Comparison of ENCODE assay signal across 8 cellular contexts in genomic region chr17:18257747-18258355, GRCh38. TPM values are rescaled to one million over a fixed set of nuclear protein-coding genes. Genes with fewer than 3 reads are reported as not detected.
DNase-seq lines count a peak whose midpoint lies in the region; ATAC-seq, FAIRE-seq and TF ChIP-seq lines count a peak whose summit lies in the region.

No MANE protein-coding gene starts in this region.

- H3K4me2 ChIP-seq in A549, result peak overlapping the region; percentile 94

- no peak for FAIRE-seq in A549 (lab: Jason Lieb, UNC)

- peak overlapping the region; percentile 61 for H3K9ac ChIP-seq in iPS-15b (ENCODE audit: low read depth, low read length)

- no peak for TF ChIP-seq RAD21 in A549 (conservative IDR thresholded peaks at IDR 0.05 in 1 of 2, IDR thresholded peaks at IDR 0.05 in 1 of 2)

- peaks cover 31% of the 10 kb centered on the region for H3K4me1 ChIP-seq in A549
- peaks cover 4% of the 10 kb centered on the region for H3K4me1 ChIP-seq in iPS-15b (ENCODE audit: control insufficient read depth, insufficient read depth, low read length)
- peaks cover 0 to 51% (median 41%) of the 10 kb centered on the region in 4 donors for H3K4me1 ChIP-seq in sigmoid colon

- CTCF ChIA-PET in A549 (lab: Yijun Ruan, JAX), result interaction anchor here (1.7 to 2.9 kb wide), 3 partner anchors 10 to 22 kb away, joined by 3 to 34 read pairs (median 5); no protein-coding TSS in a partner anchor

- POLR2A ChIA-PET in A549 (lab: Yijun Ruan, JAX), result no interaction called here

- no peaks in the 10 kb centered on the region for H3K27me3 Mint-ChIP-seq in T-helper 2 cell treated with Interferon-gamma antibody and Interleukin-4, amounts not matched to agents 5 μg/mL and 100 μg/mL, for 36 hours (ENCODE audit: low read depth)

- H3K27ac Mint-ChIP-seq in T-helper 2 cell treated with Interferon-gamma antibody and Interleukin-4, amounts not matched to agents 5 μg/mL and 100 μg/mL, for 36 hours, result peak overlapping the region; percentile 90

- 2% methylated on average over 16 of the region's 22 CpGs for WGBS in A549 (ENCODE audit: missing lambda C conversion rate)
- WGBS in sigmoid colon, 2 donors, result 1% methylated on average over 22 of the region's 22 CpGs

- intact Hi-C loops in sigmoid colon (cut with DNase I), result loop anchor here (5.0 kb wide), 1 partner anchor 76 kb away; the partner anchor contains the start of gene ALKBH5

- peak overlapping the region; percentile 99 for H3K4me3 Mint-ChIP-seq in T-helper 2 cell treated with Interferon-gamma antibody and Interleukin-4, amounts not matched to agents 5 μg/mL and 100 μg/mL, for 36 hours

- H3K4me1 Mint-ChIP-seq in T-helper 2 cell treated with Interferon-gamma antibody and Interleukin-4, amounts not matched to agents 5 μg/mL and 100 μg/mL, for 36 hours (ENCODE audit: low read depth), result peaks cover 22% of the 10 kb centered on the region

- H3K27ac ChIP-seq in A549, result peak overlapping the region; percentile 91 to 97
- peak overlapping the region; percentile 73 for H3K27ac ChIP-seq in brain microvascular endothelial cell
- peak overlapping the region; percentile 93 to 98 (median 96) for H3K27ac ChIP-seq in sigmoid colon

- H3K9me3 ChIP-seq in A549 (no peaks in the 10 kb centered on the region), iPS-15b (ENCODE audit: control insufficient read depth, insufficient read depth, low read length) (no peaks in the 10 kb centered on the region), sigmoid colon (no peaks in the 10 kb centered on the region)

- H3K36me3 Mint-ChIP-seq in T-helper 2 cell treated with Interferon-gamma antibody and Interleukin-4, amounts not matched to agents 5 μg/mL and 100 μg/mL, for 36 hours (ENCODE audit: low read depth), result peaks cover 28% of the 10 kb centered on the region

- no peak for TF ChIP-seq EP300 in A549 (IDR thresholded peaks at IDR 0.05)
- no peak for TF ChIP-seq EP300 in sigmoid colon (IDR thresholded peaks at IDR 0.05)

- ATAC-seq in A549 (peak; percentile 64 to 83), GM18511 (IDR thresholded peaks at IDR 0.05; ENCODE audit: unreplicated experiment) (peak; percentile 36), GM18520 (IDR thresholded peaks at IDR 0.05; ENCODE audit: unreplicated experiment) (no peak)

- H3K36me3 ChIP-seq in brain microvascular endothelial cell (replicated peaks) (peaks cover 36% of the 10 kb centered on the region), iPS-15b (ENCODE audit: control insufficient read depth, insufficient read depth, low read length) (peaks cover 33% of the 10 kb centered on the region), sigmoid colon (peaks cover 8 to 40% (median 35%) of the 10 kb centered on the region in 4 donors)

- DNase-seq in A549 (ENCODE audit: low read depth in 1 of 2, low spot score in 1 of 2) (peak; percentile 87 to 92), brain microvascular endothelial cell (peak; percentile 49), sigmoid colon (peak; percentile 88)
- no peak for DNase-seq in Jurkat, Clone E6-1 (ENCODE audit: low read depth, low spot score)
- DNase-seq in T-helper 2 cell treated with Interferon-gamma antibody and Interleukin-4, amounts not matched to agents 5 μg/mL and 100 μg/mL, for 36 hours (ENCODE audit: low spot score), result peak; percentile 70

- TF ChIP-seq CTCF in A549 (IDR thresholded peaks at IDR 0.05) (no peak), brain microvascular endothelial cell (IDR thresholded peaks at IDR 0.05; ENCODE audit: low read depth, low read length, missing control alignments) (no peak), sigmoid colon (IDR thresholded peaks at IDR 0.05) (no peak)

- TF ChIP-seq POLR2A in A549 (IDR thresholded peaks at IDR 0.05; ENCODE audit: low read length), result no peak; the same call in none of the 2 replicates
- TF ChIP-seq POLR2A in sigmoid colon (IDR thresholded peaks at IDR 0.05), result peak in 1 of 2 donors; percentile 16

- in situ Hi-C loops in brain microvascular endothelial cell (cut with HindIII; ENCODE audit: low pct_ligation_motif_present, low sequenced_read_pairs), result no loop called here

- peak overlapping the region; percentile 66 for H3K4me3 ChIP-seq in A549
- H3K4me3 ChIP-seq in Jurkat, Clone E6-1 (ENCODE audit: low read length), result peak overlapping the region; percentile 82
- H3K4me3 ChIP-seq in brain microvascular endothelial cell (ENCODE audit: low read depth, low read length), result peak overlapping the region; percentile 78
- peak overlapping the region; percentile 80 for H3K4me3 ChIP-seq in iPS-15b (ENCODE audit: low read depth, low read length)
- peak overlapping the region; percentile 92 to 100 (median 94) for H3K4me3 ChIP-seq in sigmoid colon

- H3K27me3 ChIP-seq in brain microvascular endothelial cell (replicated peaks) (no peaks in the 10 kb centered on the region), iPS-15b (ENCODE audit: control insufficient read depth, insufficient read depth, low read length) (no peaks in the 10 kb centered on the region), sigmoid colon (no peaks in the 10 kb centered on the region)

- no peaks in the 10 kb centered on the region for H3K9me3 Mint-ChIP-seq in T-helper 2 cell treated with Interferon-gamma antibody and Interleukin-4, amounts not matched to agents 5 μg/mL and 100 μg/mL, for 36 hours

TF ChIP-seq in A549, 52 proteins besides CTCF, POLR2A, EP300 and RAD21:
- TF ChIP-seq SMC3 (IDR thresholded peaks at IDR 0.05), result no peak
- 0 out of 2 replicates have a peak, but pooled peaks have one; percentile 47 for TF ChIP-seq MYC (IDR thresholded peaks at IDR 0.05; ENCODE audit: borderline replicate concordance, low read length)
- no peak for TF ChIP-seq EHF (CRISPR knock-in tag; IDR thresholded peaks at IDR 0.05)
- peak; percentile 38 for TF ChIP-seq MAFK (IDR thresholded peaks at IDR 0.05; ENCODE audit: partially characterized antibody)
- no peak for TF ChIP-seq FOSL2 (IDR thresholded peaks at IDR 0.05)
- TF ChIP-seq FOSL2 (CRISPR knock-in tag; IDR thresholded peaks at IDR 0.05), result peak; percentile 51
- 0 out of 2 replicates have a peak, but pooled peaks have one; percentile 41 for TF ChIP-seq POLR2AphosphoS2 (conservative IDR thresholded peaks at IDR 0.05; ENCODE audit: low read length)
- 0 out of 2 replicates have a peak, but pooled peaks have one; percentile 51 for TF ChIP-seq MAZ (IDR thresholded peaks at IDR 0.05; ENCODE audit: borderline replicate concordance, low read depth, low read length)

RNA-seq across cellular contexts. Expression of gene FLII, which starts 0.7 kb away (rescaled TPM):
- polyA plus RNA-seq in A549 (2011; rRNA removed) (280 and 299 TPM in 2 replicates), A549 (2017; fragmentation: RNase III; extraction: RNeasy Plus Mini Kit Qiagen cat#74134 plus additional on column Dnase treatment) (222 to 265 TPM (median 253 TPM) in 3 replicates), sigmoid colon (100 to 1,000 TPM; 115 to 208 (median 136) TPM)
- polyA plus RNA-seq in A549 (2012; cell fraction: cytosol; rRNA removed), result 403 and 473 TPM in 2 replicates
- 1,130 and 1,454 TPM in 2 replicates for polyA plus RNA-seq in A549 (2012; cell fraction: nucleus; rRNA removed)
- polyA minus RNA-seq in A549 (2011; rRNA and poly(A)+ RNA removed), result 463 and 500 TPM in 2 replicates
- polyA plus RNA-seq in Jurkat, Clone E6-1 (2012; ENCODE audit: insufficient read depth, insufficient read length), result 226 TPM
- total RNA-seq in sigmoid colon, result 100 to 1,000 TPM; 222 to 422 (median 236) TPM

RNA-seq across cellular contexts. Expression of gene MIEF2, which starts 2.6 kb away (rescaled TPM):
- polyA plus RNA-seq in A549 (2011; rRNA removed) (3.7 and 4.3 TPM in 2 replicates), A549 (2017; fragmentation: RNase III; extraction: RNeasy Plus Mini Kit Qiagen cat#74134 plus additional on column Dnase treatment) (6.0 to 8.5 TPM (median 7.0 TPM) in 3 replicates), sigmoid colon (10 to 100 TPM in 2 of 3 donors, 1 to 10 TPM in 1; 3.7 to 11.4 (median 11.1) TPM)
- 9.8 and 11.4 TPM in 2 replicates for polyA plus RNA-seq in A549 (2012; cell fraction: cytosol; rRNA removed)
- polyA plus RNA-seq in A549 (2012; cell fraction: nucleus; rRNA removed), result 49.8 and 52.9 TPM in 2 replicates
- 5.7 and 6.7 TPM in 2 replicates for polyA minus RNA-seq in A549 (2011; rRNA and poly(A)+ RNA removed)
- polyA plus RNA-seq in Jurkat, Clone E6-1 (2012; ENCODE audit: insufficient read depth, insufficient read length), result 8.4 TPM
- 10 to 100 TPM in 3 of 4 donors, 1 to 10 TPM in 1; 8.7 to 14.4 (median 11.7) TPM for total RNA-seq in sigmoid colon

RNA-seq across cellular contexts. Expression of gene LLGL1, which starts 32.4 kb away (rescaled TPM):
- polyA plus RNA-seq in A549 (2011; rRNA removed) (11.2 and 13.1 TPM in 2 replicates), A549 (2017; fragmentation: RNase III; extraction: RNeasy Plus Mini Kit Qiagen cat#74134 plus additional on column Dnase treatment) (15.5 to 19.3 TPM (median 18.9 TPM) in 3 replicates), sigmoid colon (10 to 100 TPM in 1 of 3 donors, 1 to 10 TPM in 2; 2.8 to 11.2 (median 4.2) TPM)
- 26.7 and 42.5 TPM in 2 replicates for polyA plus RNA-seq in A549 (2012; cell fraction: cytosol; rRNA removed)
- polyA plus RNA-seq in A549 (2012; cell fraction: nucleus; rRNA removed), result 42.1 and 57.8 TPM in 2 replicates
- 13.9 and 20.5 TPM in 2 replicates for polyA minus RNA-seq in A549 (2011; rRNA and poly(A)+ RNA removed)
- polyA plus RNA-seq in Jurkat, Clone E6-1 (2012; ENCODE audit: insufficient read depth, insufficient read length), result 22.6 TPM
- total RNA-seq in sigmoid colon, result 10 to 100 TPM; 16.8 to 25.2 (median 17.2) TPM

RNA-seq across cellular contexts. Expression of gene TOP3A, which starts 56.9 kb away (rescaled TPM):
- polyA plus RNA-seq in A549 (2011; rRNA removed) (29.0 TPM in 2 replicates), A549 (2017; fragmentation: RNase III; extraction: RNeasy Plus Mini Kit Qiagen cat#74134 plus additional on column Dnase treatment) (28.2 to 30.7 TPM (median 29.3 TPM) in 3 replicates), sigmoid colon (10 to 100 TPM in 1 of 3 donors, 1 to 10 TPM in 2; 5.4 to 21.6 (median 5.5) TPM)
- polyA plus RNA-seq in A549 (2012; cell fraction: cytosol; rRNA removed), result 16.5 and 19.9 TPM in 2 replicates
- 29.8 and 48.3 TPM in 2 replicates for polyA plus RNA-seq in A549 (2012; cell fraction: nucleus; rRNA removed)
- polyA minus RNA-seq in A549 (2011; rRNA and poly(A)+ RNA removed), result 51.7 and 53.1 TPM in 2 replicates
- 54.0 TPM for polyA plus RNA-seq in Jurkat, Clone E6-1 (2012; ENCODE audit: insufficient read depth, insufficient read length)
- total RNA-seq in sigmoid colon, result 10 to 100 TPM; 22.1 to 42.4 (median 26.0) TPM

RNA-seq across cellular contexts. Expression of gene SMCR8, which starts 57.2 kb away (rescaled TPM):
- polyA plus RNA-seq in A549 (2011; rRNA removed), result 12.3 and 15.0 TPM in 2 replicates
- 6.5 and 8.8 TPM in 2 replicates for polyA plus RNA-seq in A549 (2012; cell fraction: cytosol; rRNA removed)
- 11.3 and 11.6 TPM in 2 replicates for polyA plus RNA-seq in A549 (2012; cell fraction: nucleus; rRNA removed)
- 14.3 to 15.8 TPM (median 15.1 TPM) in 3 replicates for polyA plus RNA-seq in A549 (2017; fragmentation: RNase III; extraction: RNeasy Plus Mini Kit Qiagen cat#74134 plus additional on column Dnase treatment)
- polyA minus RNA-seq in A549 (2011; rRNA and poly(A)+ RNA removed), result 20.8 TPM in 2 replicates
- 8.2 TPM for polyA plus RNA-seq in Jurkat, Clone E6-1 (2012; ENCODE audit: insufficient read depth, insufficient read length)
- 10 to 100 TPM in 3 of 4 donors, 1 to 10 TPM in 1; 9.3 to 12.2 (median 10.6) TPM for total RNA-seq in sigmoid colon
- 10 to 100 TPM in 1 of 3 donors, 1 to 10 TPM in 2; 4.2 to 16.6 (median 6.7) TPM for polyA plus RNA-seq in sigmoid colon
